ENCODE assay signal across 8 cellular contexts in the genomic region with DNA sequence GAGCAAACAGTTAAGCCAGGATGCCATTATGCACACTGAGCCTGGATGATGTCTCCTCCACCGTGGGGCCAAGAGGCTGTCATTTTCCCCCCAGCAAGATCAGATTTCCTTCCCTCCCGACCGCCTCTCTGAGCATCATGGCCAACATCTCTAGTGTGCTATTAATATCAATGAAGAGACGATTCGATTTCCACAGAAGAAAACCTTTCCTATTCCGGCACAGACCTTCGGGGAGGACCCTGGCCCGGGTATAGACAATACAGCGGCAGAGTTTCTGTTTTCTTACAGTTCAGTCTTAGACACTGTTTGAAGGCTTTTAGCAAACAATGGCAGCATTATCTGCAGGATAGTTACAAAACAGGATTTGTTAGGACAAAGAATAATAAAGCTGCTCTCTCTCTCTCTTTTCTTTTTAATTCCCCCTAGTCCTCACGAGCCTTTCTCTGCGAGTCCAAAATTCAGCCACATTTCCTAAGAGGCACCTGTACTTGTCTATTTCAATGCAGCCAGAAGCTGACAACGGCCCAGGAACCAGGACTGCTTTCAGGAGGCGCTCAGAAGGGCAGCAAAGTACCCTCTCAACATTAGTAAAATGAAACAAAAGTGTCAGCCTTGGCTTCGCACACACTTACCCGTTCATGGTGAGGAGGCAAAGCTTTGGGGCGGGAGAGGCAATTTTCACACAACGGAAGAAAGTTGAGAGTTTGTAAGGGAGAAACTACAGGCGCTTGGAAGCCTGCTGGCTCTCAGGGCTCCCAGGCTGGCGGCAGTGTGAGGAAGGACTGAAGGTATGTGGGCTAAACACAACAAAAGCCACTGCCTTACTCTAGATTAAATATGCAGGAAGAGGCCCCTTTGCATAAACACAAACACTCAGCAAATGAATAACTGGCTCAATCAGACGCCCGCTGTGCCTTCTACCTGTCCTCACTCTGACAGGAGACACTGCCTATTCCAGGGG.
DNase-seq lines count a peak whose midpoint lies in the region; ATAC-seq, FAIRE-seq and TF ChIP-seq lines count a peak whose summit lies in the region.

No MANE protein-coding gene starts in this region.

- DNase-seq in H54 (ENCODE audit: insufficient read length, low spot score): no peak
- DNase-seq in SK-N-SH: no peak
- no peak for DNase-seq in lower lobe of right lung
- peak; percentile 7 for DNase-seq in stimulated activated CD8-positive, alpha-beta memory T cell treated with anti-CD3 and anti-CD28 coated beads, Interleukin-12 subunit alpha, Interleukin-12 subunit beta, amount 100 ng/mL, for 1 hour (ENCODE audit: low read depth)
- DNase-seq in HK-2 (ENCODE audit: unreplicated experiment): no peak

- H3K4me1 ChIP-seq in SK-N-SH (ENCODE audit: control insufficient read depth in 1 of 2, insufficient read depth in 2 of 2, low read depth in 1 of 2, low read length in 1 of 2) (peaks cover 8 to 9% of the 10 kb centered on the region in 2 experiments; a peak in 3 of 4 replicates), duodenal mucosa (ENCODE audit: control insufficient read depth in 1 of 2, insufficient read depth in 2 of 2, low read length in 2 of 2) (peaks cover 3 to 6% of the 10 kb centered on the region in 2 donors), lower lobe of right lung (peaks cover 25% of the 10 kb centered on the region)

- peak; percentile 15 for FAIRE-seq in H54 (lab: Jason Lieb, UNC)

- peak; percentile 59 to 69 for ATAC-seq in lower lobe of right lung
- no peak for ATAC-seq in GM18517 (IDR thresholded peaks at IDR 0.05; ENCODE audit: unreplicated experiment)
- ATAC-seq in GM21737 (IDR thresholded peaks at IDR 0.05; ENCODE audit: unreplicated experiment): no peak

- TF ChIP-seq RAD21 in SK-N-SH (IDR thresholded peaks at IDR 0.05; ENCODE audit: low read length): no peak

- H4K20me1 ChIP-seq in SK-N-SH (ENCODE audit: insufficient read depth): no peaks in the 10 kb centered on the region

- H3K36me3 ChIP-seq in SK-N-SH (replicated peaks in 1 of 2; ENCODE audit: control insufficient read depth in 1 of 2, insufficient read depth in 2 of 2, low read length in 1 of 2) (no peaks in the 10 kb centered on the region), duodenal mucosa (ENCODE audit: control insufficient read depth in 1 of 2, insufficient read depth in 2 of 2, low read length in 2 of 2) (no peaks in the 10 kb centered on the region), lower lobe of right lung (no peaks in the 10 kb centered on the region)

- no peaks in the 10 kb centered on the region for H3F3A ChIP-seq in SK-N-SH (replicated peaks; ENCODE audit: insufficient read depth)

- H3K4me3 ChIP-seq in SK-N-SH (ENCODE audit: low read depth in 2 of 2, low read length in 1 of 2): no peak overlapping the region
- peak overlapping the region; percentile 49 to 53 for H3K4me3 ChIP-seq in duodenal mucosa (ENCODE audit: low read depth in 1 of 2, low read length in 2 of 2)
- H3K4me3 ChIP-seq in lower lobe of right lung: peak overlapping the region; percentile 48

- CTCF ChIA-PET in SK-N-SH (lab: Yijun Ruan, JAX): no interaction called here

- H3K9ac ChIP-seq in SK-N-SH (no peak overlapping the region), duodenal mucosa (ENCODE audit: low read depth in 1 of 2, low read length in 2 of 2) (peak overlapping the region; percentile 48)

- POLR2A ChIA-PET in SK-N-SH (lab: Yijun Ruan, JAX): no interaction called here

- no peak for TF ChIP-seq CTCF in SK-N-SH (IDR thresholded peaks at IDR 0.05)
- no peak for TF ChIP-seq CTCF in lower lobe of right lung (IDR thresholded peaks at IDR 0.05)

- intact Hi-C loops in lower lobe of right lung (cut with DNase I): no loop called here

- H3K9me2 ChIP-seq in SK-N-SH: no peaks in the 10 kb centered on the region

- peaks cover 79% of the 10 kb centered on the region for H3K79me2 ChIP-seq in SK-N-SH (ENCODE audit: insufficient read depth)

- H3K27ac ChIP-seq in SK-N-SH (ENCODE audit: low read depth in 2 of 2, low read length in 1 of 2): no peak overlapping the region; a peak in 1 of 4 replicates
- no peak overlapping the region for H3K27ac ChIP-seq in duodenal mucosa (ENCODE audit: low read depth, low read length)
- peak overlapping the region; percentile 70 for H3K27ac ChIP-seq in lower lobe of right lung

- H3K4me2 ChIP-seq in SK-N-SH: 0 out of 2 replicates have a peak overlapping the region, but pooled peaks have one; percentile 4

- no peak for TF ChIP-seq EP300 in SK-N-SH (IDR thresholded peaks at IDR 0.05; ENCODE audit: borderline replicate concordance in 1 of 2, low read depth in 1 of 2, low read length in 1 of 2)

- no peak overlapping the region for H2AFZ ChIP-seq in SK-N-SH (ENCODE audit: low read depth)

- no peak for TF ChIP-seq POLR2A in H54 (IDR thresholded peaks at IDR 0.05; ENCODE audit: low read depth, low read length)

- H3K27me3 ChIP-seq in SK-N-SH (ENCODE audit: insufficient read depth) (no peaks in the 10 kb centered on the region), duodenal mucosa (ENCODE audit: control insufficient read depth in 1 of 2, insufficient read depth in 2 of 2, low read length in 2 of 2) (no peaks in the 10 kb centered on the region), lower lobe of right lung (ENCODE audit: low read depth) (no peaks in the 10 kb centered on the region)

- 85% methylated on average over 21 of the region's 21 CpGs for WGBS in SK-N-SH (ENCODE audit: low lambda C conversion rate)

- no peaks in the 10 kb centered on the region for H3K9me3 ChIP-seq in SK-N-SH
- no peaks in the 10 kb centered on the region for H3K9me3 ChIP-seq in duodenal mucosa (ENCODE audit: control insufficient read depth in 1 of 2, low read length in 2 of 2)
- H3K9me3 ChIP-seq in lower lobe of right lung: no peaks in the 10 kb centered on the region

TF ChIP-seq in SK-N-SH, 30 proteins besides CTCF, POLR2A, EP300 and RAD21:
- no peak for TF ChIP-seq MEF2A (IDR thresholded peaks at IDR 0.05; ENCODE audit: borderline replicate concordance, low read depth)

Comparison
In these comparisons a context has a peak if more than half of its experiments do, and no peak if none do; other contexts are left out.
1. H3K4me3 ChIP-seq: peak in duodenal mucosa (2 of 2) and lower lobe of right lung (single experiment); none in SK-N-SH (0 of 2).
2. ATAC-seq: peak in lower lobe of right lung (2 of 2); none in GM18517 (single experiment) and GM21737 (single experiment).